Comparison of ENCODE assay signal across 16 cellular contexts in the genomic region with DNA sequence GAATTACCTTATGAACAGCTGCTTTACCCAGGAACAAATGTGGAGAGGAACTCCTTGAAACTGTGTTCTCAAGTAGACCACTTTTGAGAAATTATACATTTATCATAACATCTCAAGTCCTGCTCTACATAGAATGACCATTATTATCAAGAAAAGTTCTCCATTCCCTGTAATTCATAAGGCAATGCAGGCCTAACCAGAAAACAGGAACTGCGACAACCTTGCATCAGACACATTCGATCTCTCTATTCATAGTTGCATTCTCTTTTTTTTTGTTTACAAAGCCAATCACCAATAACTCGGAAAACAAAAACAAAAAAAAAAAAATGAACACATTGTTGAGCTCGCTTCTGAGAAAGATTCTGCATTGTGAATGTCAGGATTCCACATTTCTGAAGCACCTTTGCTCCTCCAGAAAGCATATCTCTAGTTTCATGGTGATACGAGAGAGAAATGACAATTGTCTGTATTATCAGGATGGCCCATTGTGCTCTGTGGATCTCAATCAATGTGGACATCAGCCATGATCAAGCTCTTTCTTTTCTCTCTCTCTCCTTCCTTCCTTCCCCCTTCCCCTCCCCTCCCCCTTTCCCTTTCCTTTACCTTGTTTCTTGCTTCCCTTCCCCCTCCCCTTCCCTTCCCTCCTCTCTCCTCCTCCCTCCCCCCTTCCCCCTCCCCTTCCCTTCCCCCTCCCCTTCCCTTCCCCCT. TPM values are rescaled to one million over a fixed set of nuclear protein-coding genes. Genes with fewer than 3 reads are reported as not detected.
DNase-seq lines count a peak whose midpoint lies in the region; ATAC-seq and TF ChIP-seq lines count a peak whose summit lies in the region.
"Had no signal": no experiment of that assay in that cellular context is flagged by ENCODE, and none has a peak within 500 bp of the region (broad histone marks: within the 10 kb centered on the region; RNA-seq: fewer than 3 reads in every experiment).

No MANE protein-coding gene starts in this region.

- CTCF ChIA-PET in OCI-LY7 (lab: Charles Lee; ENCODE audit: unreplicated experiment): no interaction called here

- no peaks in the 10 kb centered on the region for H3K27me3 ChIP-seq in neutrophil

- BruUV-seq in OCI-LY7 (replicated peaks; lab: Mats Ljungman, UMichigan): no TSS peak

- peak overlapping the region; percentile 28 for H3K27ac ChIP-seq in OCI-LY7 (ENCODE audit: low read depth, low read length, poor library complexity, severe bottlenecking)
- peak overlapping the region; percentile 39 for H3K27ac ChIP-seq in neutrophil
- H3K27ac ChIP-seq: C4-2B had no signal

- H3K4me2 ChIP-seq in OCI-LY7 (ENCODE audit: low read length): 0 out of 2 replicates have a peak overlapping the region, but pooled peaks have one; percentile 26

- H3K36me3 ChIP-seq in OCI-LY7 (ENCODE audit: insufficient read depth, low read length): no peaks in the 10 kb centered on the region
- no peaks in the 10 kb centered on the region for H3K36me3 ChIP-seq in neutrophil

- peak; percentile 55 for DNase-seq in CD1c-positive myeloid dendritic cell (ENCODE audit: extremely low spot score)
- DNase-seq in OCI-LY7 (ENCODE audit: low spot score): peak; percentile 35
- no peak for DNase-seq in NCI-H345 treated with DMSO at 0.1 percent for 48 hours (lab: John Stamatoyannopoulos, UW; ENCODE audit: unreplicated experiment)
- no peak for DNase-seq in NCI-H2081 (lab: John Stamatoyannopoulos, UW)
- DNase-seq: HFFc6, KG1, NCI-H1105 treated with DMSO at 0.1 percent for 48 hours, NCI-H187 treated with DMSO at 0.1 percent for 48 hours, NCI-H2171, NCI-H510A, SIG-M5, T-helper 2 cell had no signal

- H3K9me3 ChIP-seq in OCI-LY7 (ENCODE audit: low read length) (no peaks in the 10 kb centered on the region), neutrophil (no peaks in the 10 kb centered on the region)

- no peaks in the 10 kb centered on the region for H3K9me2 ChIP-seq in OCI-LY7 (ENCODE audit: insufficient read depth, low read length)

- H2AFZ ChIP-seq in OCI-LY7 (ENCODE audit: low read length): peak overlapping the region; percentile 53; the same call in 1 of the 2 replicates

- TF ChIP-seq CTCF in OCI-LY7 (conservative IDR thresholded peaks at IDR 0.05; ENCODE audit: low read length) (no peak), neutrophil (IDR thresholded peaks at IDR 0.05) (no peak)

- H3K79me2 ChIP-seq in OCI-LY7 (ENCODE audit: insufficient read depth, low read depth, low read length): no peaks in the 10 kb centered on the region

- POLR2A ChIA-PET in OCI-LY7 (lab: Charles Lee): no interaction called here

- H3K4me1 ChIP-seq in OCI-LY7 (ENCODE audit: insufficient read depth, low read length, poor library complexity, severe bottlenecking): peaks cover 9% of the 10 kb centered on the region
- H3K4me1 ChIP-seq in neutrophil (ENCODE audit: control insufficient read depth in 1 of 2, insufficient read depth in 1 of 2, low read depth in 1 of 2, low read length in 1 of 2): peaks cover 0 to 4% of the 10 kb centered on the region in 2 experiments

- no peaks in the 10 kb centered on the region for H4K20me1 ChIP-seq in OCI-LY7 (ENCODE audit: insufficient read depth, low read length)

- ATAC-seq in GM21447 (IDR thresholded peaks at IDR 0.05; ENCODE audit: unreplicated experiment) (peak; percentile 56), GM21786 (IDR thresholded peaks at IDR 0.05; ENCODE audit: unreplicated experiment) (no peak)

- intact Hi-C loops in OCI-LY7 (cut with micrococcal nuclease; ENCODE audit: unreplicated experiment): no loop called here

- no peak overlapping the region for H3K4me3 ChIP-seq in OCI-LY7 (ENCODE audit: low read depth, low read length, poor library complexity, severe bottlenecking)
- H3K4me3 ChIP-seq in neutrophil (ENCODE audit: low read depth in 1 of 2, low read length in 1 of 2): no peak overlapping the region

RNA-seq across cellular contexts. Expression of gene CD99, which starts 32.4 kb away (rescaled TPM):
- 80.7 and 92.3 TPM in 2 replicates for total RNA-seq in OCI-LY7 (2014; rRNA removed; shearing (Covaris generic))
- total RNA-seq in OCI-LY7 (2022): 117 and 119 TPM in 2 replicates

Comparison
In these comparisons a context has a peak if more than half of its experiments do, and no peak if none do; other contexts are left out.
1. DNase-seq: peak in CD1c-positive myeloid dendritic cell (single experiment) and OCI-LY7 (single experiment); none in NCI-H345 treated with DMSO at 0.1 percent for 48 hours (single experiment) and NCI-H2081 (0 of 2).